9 cellular contexts compared by ENCODE assay signal in the genomic region with DNA sequence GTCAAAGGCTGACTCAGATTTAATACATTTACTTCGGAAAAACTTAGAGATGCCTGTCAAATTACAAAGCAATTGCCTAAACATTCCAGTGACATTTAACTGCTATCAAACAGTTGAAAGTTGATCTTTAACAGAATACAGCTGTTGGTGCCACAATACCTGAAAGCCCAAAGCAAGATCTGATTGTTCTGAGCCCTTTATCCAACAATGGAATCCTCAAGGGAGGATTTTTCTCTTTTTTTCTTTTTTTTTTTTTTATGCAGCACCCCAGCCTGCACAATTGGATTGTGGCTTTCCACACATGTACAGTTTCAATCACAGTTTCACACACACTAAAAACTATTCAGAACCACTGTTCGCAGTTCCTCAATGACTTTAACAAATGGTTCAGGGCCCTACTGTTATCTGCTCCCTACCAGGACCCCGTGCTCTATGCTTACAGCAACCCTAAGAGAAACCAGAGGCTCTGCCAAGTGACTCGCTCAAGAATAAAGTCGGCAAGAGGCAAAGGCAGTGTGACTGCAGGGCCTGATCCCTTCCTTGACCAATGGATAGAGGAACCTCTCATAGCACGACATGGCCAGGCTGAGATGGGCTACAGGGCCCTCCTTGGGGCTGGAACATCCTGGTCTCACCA. TPM values are rescaled to one million over a fixed set of nuclear protein-coding genes. Genes with fewer than 3 reads are reported as not detected.
DNase-seq lines count a peak whose midpoint lies in the region; ATAC-seq, FAIRE-seq and TF ChIP-seq lines count a peak whose summit lies in the region.
"Had no signal": no experiment of that assay in that cellular context is flagged by ENCODE, and none has a peak within 500 bp of the region (broad histone marks: within the 10 kb centered on the region; RNA-seq: fewer than 3 reads in every experiment).

No MANE protein-coding gene starts in this region.

- peak; percentile 91 for ATAC-seq in HG03039 (IDR thresholded peaks at IDR 0.05; ENCODE audit: unreplicated experiment)

- no peaks in the 10 kb centered on the region for H3K36me3 ChIP-seq in stomach

- intact Hi-C loops in stomach (cut with DNase I; ENCODE audit: low total_unique reads), result no loop called here

- no peak overlapping the region for H3K4me3 ChIP-seq in stomach

- H3K9me3 ChIP-seq in stomach, result no peaks in the 10 kb centered on the region

- H3K27me3 ChIP-seq in stomach, result no peaks in the 10 kb centered on the region

- DNase-seq in GM19239 (ENCODE audit: insufficient read length, low spot score) (peak; percentile 4), astrocyte of the hippocampus (ENCODE audit: low read depth, low spot score) (peak; percentile 62), putamen (ENCODE audit: low spot score) (peak; percentile 71), stomach (no peak), OCI-M2 (lab: John Stamatoyannopoulos, UW; ENCODE audit: unreplicated experiment) (no peak), NOMO-1 (lab: John Stamatoyannopoulos, UW; ENCODE audit: unreplicated experiment in 2 of 2) (no peak)
- no peak for DNase-seq in stimulated activated CD8-positive, alpha-beta memory T cell treated with anti-CD3 and anti-CD28 coated beads, Interleukin-4, amount 100 ng/mL, for 48 hours

- H3K27ac ChIP-seq in stomach, result no peak overlapping the region
- H3K27ac ChIP-seq: epithelial cell of prostate had no signal

- peaks cover 0 to 6% (median 3%) of the 10 kb centered on the region in 4 donors for H3K4me1 ChIP-seq in stomach

- FAIRE-seq in GM19239 (lab: Jason Lieb, UNC), result peak; percentile 92

- no peak for TF ChIP-seq POLR2A in stomach (IDR thresholded peaks at IDR 0.05)

- 43 to 57% (median 48%) methylated on average over 6 of the region's 6 CpGs for WGBS in stomach, 5 donors

- no peak for TF ChIP-seq CTCF in stomach (IDR thresholded peaks at IDR 0.05)

- TF ChIP-seq EP300 in stomach (IDR thresholded peaks at IDR 0.05), result no peak

RNA-seq across cellular contexts. Expression of gene EPB41L2, which starts 33.3 kb away (rescaled TPM):
- total RNA-seq in stomach, result 100 to 1,000 TPM in 2 of 5 donors, 10 to 100 TPM in 3; 18.2 to 238 (median 36.5) TPM
- 10 to 100 TPM; 12.5 to 28.9 (median 28.6) TPM for polyA plus RNA-seq in stomach

Comparison
In these comparisons a context has a peak if more than half of its experiments do, and no peak if none do; other contexts are left out.
1. DNase-seq: peak in GM19239 (single experiment), astrocyte of the hippocampus (single experiment) and putamen (single experiment); none in stimulated activated CD8-positive, alpha-beta memory T cell treated with anti-CD3 and anti-CD28 coated beads, Interleukin-4, amount 100 ng/mL, for 48 hours (single experiment), stomach (single experiment), OCI-M2 (single experiment) and NOMO-1 (0 of 2).